ENCODE assay signal across 20 cellular contexts in genomic region chrX:40056420-40056819, GRCh38. TPM values are rescaled to one million over a fixed set of nuclear protein-coding genes. Genes with fewer than 3 reads are reported as not detected.
DNase-seq lines count a peak whose midpoint lies in the region; ATAC-seq, FAIRE-seq and TF ChIP-seq lines count a peak whose summit lies in the region.
"Had no signal": no experiment of that assay in that cellular context is flagged by ENCODE, and none has a peak within 500 bp of the region (broad histone marks: within the 10 kb centered on the region; RNA-seq: fewer than 3 reads in every experiment).

No MANE protein-coding gene starts in this region.

- intact Hi-C loops in HepG2 (cut with micrococcal nuclease; ENCODE audit: unreplicated experiment): no loop called here
- intact Hi-C loops in activated T-helper 1 cell treated with anti-CD3 and anti-CD28 coated beads, Interleukin-12 subunit alpha, Interleukin-12 subunit beta, Interleukin-2, Interleukin-4 antibody, amounts not matched to agents 30 ng/mL and 10 ng/mL and 1 ng/mL, durations not matched to agents 14 hours and 24 hours and 36 hours (cut with micrococcal nuclease): no loop called here

- H3K9ac ChIP-seq in HepG2 (ENCODE audit: insufficient read depth, low read depth, low read length): no peak overlapping the region

- TF ChIP-seq CTCF in GM12865 (IDR thresholded peaks at IDR 0.05; ENCODE audit: insufficient read depth, low read depth, low read length, missing control alignments) (no peak), HepG2 (CRISPR knock-in tag; IDR thresholded peaks at IDR 0.05) (no peak)

- POLR2A ChIA-PET in HepG2 (lab: Yijun Ruan, JAX): no interaction called here

- H3K27me3 Mint-ChIP-seq in activated T-helper 1 cell treated with anti-CD3 and anti-CD28 coated beads, Interleukin-12 subunit alpha, Interleukin-12 subunit beta, Interleukin-2, Interleukin-4 antibody, amounts not matched to agents 30 ng/mL and 10 ng/mL and 1 ng/mL, durations not matched to agents 14 hours and 24 hours and 36 hours (ENCODE audit: insufficient read depth): no peaks in the 10 kb centered on the region

- BruUV-seq in HepG2 (replicated peaks; lab: Mats Ljungman, UMichigan): no TSS peak

- H3K79me2 ChIP-seq in HepG2 (ENCODE audit: insufficient read depth, low read length): no peaks in the 10 kb centered on the region

- H2AFZ ChIP-seq in HepG2 (ENCODE audit: low read length): no peak overlapping the region

- no peak for TF ChIP-seq EP300 in HepG2 (IDR thresholded peaks at IDR 0.05; ENCODE audit: low read depth in 2 of 2, low read length in 2 of 2)
- TF ChIP-seq EP300 in HepG2 (CRISPR knock-in tag; IDR thresholded peaks at IDR 0.05; ENCODE audit: borderline replicate concordance): no peak

- in situ Hi-C loops in HepG2 (cut with HindIII; ENCODE audit: extremely low pct_ligation_motif_present, low pct_unique_long_range_greater_than_20kb): no loop called here

- TF ChIP-seq RAD21 in HepG2 (CRISPR knock-in tag; IDR thresholded peaks at IDR 0.05): no peak

- no peak overlapping the region for H3K4me3 ChIP-seq in GM12865 (ENCODE audit: low read depth, low read length)
- H3K4me3 ChIP-seq in MG63: no peak overlapping the region
- H3K4me3 ChIP-seq in HepG2 (replicated peaks in 1 of 3; ENCODE audit: insufficient read depth in 1 of 3, low read depth in 2 of 3, low read length in 3 of 3): no peak overlapping the region
- H3K4me3 ChIP-seq: A549, SK-N-MC had no signal

- peaks cover 6% of the 10 kb centered on the region for H3K9me3 Mint-ChIP-seq in activated T-helper 1 cell treated with anti-CD3 and anti-CD28 coated beads, Interleukin-12 subunit alpha, Interleukin-12 subunit beta, Interleukin-2, Interleukin-4 antibody, amounts not matched to agents 30 ng/mL and 10 ng/mL and 1 ng/mL, durations not matched to agents 14 hours and 24 hours and 36 hours

- H3K27me3 ChIP-seq in MG63 (no peaks in the 10 kb centered on the region), HepG2 (ENCODE audit: control insufficient read depth in 1 of 2, insufficient read depth in 2 of 2, low read length in 2 of 2) (no peaks in the 10 kb centered on the region)

- no peak overlapping the region for H3K27ac ChIP-seq in HepG2 (ENCODE audit: extremely low read length, insufficient read depth, low read length)
- H3K27ac ChIP-seq: A549, SK-N-MC had no signal

- DNase-seq in A172 (ENCODE audit: low spot score) (peak; percentile 34), GM12865 (ENCODE audit: low read depth) (peak; percentile 46), MG63 (peak; percentile 6), HepG2 (ENCODE audit: low spot score) (no peak), NCI-H146 (lab: John Stamatoyannopoulos, UW) (no peak), RPMI8226 (no peak)
- no peak for DNase-seq in activated T-helper 1 cell treated with anti-CD3 and anti-CD28 coated beads, Interleukin-12 subunit alpha, Interleukin-12 subunit beta, Interleukin-2, Interleukin-4 antibody, amounts not matched to agents 30 ng/mL and 10 ng/mL and 1 ng/mL, durations not matched to agents 14 hours and 24 hours and 36 hours (ENCODE audit: low spot score)
- no peak for DNase-seq in activated CD4-positive, alpha-beta T cell treated with anti-CD3 and anti-CD28 coated beads for 4 hours
- DNase-seq: DMS53; H7; IMR-90; Kasumi-1; NCI-H345; NCI-H526 treated with DMSO at 0.1 percent for 48 hours; NK-92 treated with Interleukin-12 subunit alpha and Interleukin-12 subunit beta, amount 100 ng/mL, for 24 hours; OCI-M1 had no signal

- H3K36me3 ChIP-seq in MG63 (peaks cover 40% of the 10 kb centered on the region), HepG2 (replicated peaks in 1 of 2; ENCODE audit: control insufficient read depth in 1 of 2, insufficient read depth in 2 of 2, low read length in 2 of 2) (peaks cover 10 to 75% of the 10 kb centered on the region in 2 experiments)

- H3K9me3 ChIP-seq in MG63: no peaks in the 10 kb centered on the region
- no peaks in the 10 kb centered on the region; the same call in 1 of the 2 replicates for H3K9me3 ChIP-seq in HepG2 (ENCODE audit: low read length)

- WGBS in HepG2 (ENCODE audit: low lambda C conversion rate): 82% methylated on average over 1 of the region's 4 CpGs

- H3K4me1 Mint-ChIP-seq in activated T-helper 1 cell treated with anti-CD3 and anti-CD28 coated beads, Interleukin-12 subunit alpha, Interleukin-12 subunit beta, Interleukin-2, Interleukin-4 antibody, amounts not matched to agents 30 ng/mL and 10 ng/mL and 1 ng/mL, durations not matched to agents 14 hours and 24 hours and 36 hours (ENCODE audit: low read depth): peaks cover 13% of the 10 kb centered on the region
- H3K4me1 Mint-ChIP-seq: CD14-positive monocyte had no signal

- H3K36me3 Mint-ChIP-seq in activated T-helper 1 cell treated with anti-CD3 and anti-CD28 coated beads, Interleukin-12 subunit alpha, Interleukin-12 subunit beta, Interleukin-2, Interleukin-4 antibody, amounts not matched to agents 30 ng/mL and 10 ng/mL and 1 ng/mL, durations not matched to agents 14 hours and 24 hours and 36 hours (ENCODE audit: low read depth): peaks cover 59% of the 10 kb centered on the region

- H3K4me3 Mint-ChIP-seq in activated T-helper 1 cell treated with anti-CD3 and anti-CD28 coated beads, Interleukin-12 subunit alpha, Interleukin-12 subunit beta, Interleukin-2, Interleukin-4 antibody, amounts not matched to agents 30 ng/mL and 10 ng/mL and 1 ng/mL, durations not matched to agents 14 hours and 24 hours and 36 hours: no peak overlapping the region
- H3K4me3 Mint-ChIP-seq: CD14-positive monocyte had no signal

- H4K20me1 ChIP-seq in HepG2 (ENCODE audit: insufficient read depth, low read length): no peaks in the 10 kb centered on the region

- no peak for FAIRE-seq in HepG2 (lab: Jason Lieb, UNC)
- FAIRE-seq: A549, G401.6 had no signal

- H3K4me2 ChIP-seq in HepG2 (ENCODE audit: low read depth, low read length): no peak overlapping the region
- H3K4me2 ChIP-seq: A549 had no signal

- CTCF ChIA-PET in HepG2 (lab: Yijun Ruan, JAX; ENCODE audit: low intra/inter-chr PET ratio, low total read pairs): no interaction called here

- no peak for TF ChIP-seq POLR2A in HepG2 (IDR thresholded peaks at IDR 0.05; ENCODE audit: insufficient read depth in 1 of 2, low read depth in 2 of 2, low read length in 2 of 2)

- no peak overlapping the region for H3K27ac Mint-ChIP-seq in activated T-helper 1 cell treated with anti-CD3 and anti-CD28 coated beads, Interleukin-12 subunit alpha, Interleukin-12 subunit beta, Interleukin-2, Interleukin-4 antibody, amounts not matched to agents 30 ng/mL and 10 ng/mL and 1 ng/mL, durations not matched to agents 14 hours and 24 hours and 36 hours
- H3K27ac Mint-ChIP-seq: CD14-positive monocyte had no signal

- no peak for ATAC-seq in HepG2
- ATAC-seq: A549 had no signal

- no peaks in the 10 kb centered on the region for H3K4me1 ChIP-seq in HepG2 (ENCODE audit: insufficient read depth, low read length)
- H3K4me1 ChIP-seq: A549 had no signal

TF ChIP-seq in HepG2, 621 proteins besides CTCF, POLR2A, EP300 and RAD21:
- TF ChIP-seq CEBPG (CRISPR knock-in tag; IDR thresholded peaks at IDR 0.05): no peak
- TF ChIP-seq RARA (CRISPR knock-in tag; IDR thresholded peaks at IDR 0.05): peak; percentile 38; the same call in 1 of the 2 replicates
- no peak for TF ChIP-seq KLF12 (CRISPR knock-in tag; IDR thresholded peaks at IDR 0.05; ENCODE audit: borderline replicate concordance)
- TF ChIP-seq, protein P1, sequence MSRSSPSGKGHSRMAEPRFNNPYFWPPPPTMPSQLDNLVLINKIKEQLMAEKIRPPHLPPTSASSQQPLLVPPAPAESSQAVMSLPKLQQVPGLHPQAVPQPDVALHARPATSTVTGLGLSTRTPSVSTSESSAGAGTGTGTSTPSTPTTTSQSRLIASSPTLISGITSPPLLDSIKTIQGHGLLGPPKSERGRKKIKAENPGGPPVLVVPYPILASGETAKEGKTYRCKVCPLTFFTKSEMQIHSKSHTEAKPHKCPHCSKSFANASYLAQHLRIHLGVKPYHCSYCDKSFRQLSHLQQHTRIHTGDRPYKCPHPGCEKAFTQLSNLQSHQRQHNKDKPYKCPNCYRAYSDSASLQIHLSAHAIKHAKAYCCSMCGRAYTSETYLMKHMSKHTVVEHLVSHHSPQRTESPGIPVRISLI (CRISPR knock-in tag; IDR thresholded peaks at IDR 0.05; ENCODE audit: borderline replicate concordance): no peak
- TF ChIP-seq ZNF766 (CRISPR knock-in tag; IDR thresholded peaks at IDR 0.05; ENCODE audit: borderline replicate concordance): no peak
- TF ChIP-seq FOSL2 (CRISPR knock-in tag; IDR thresholded peaks at IDR 0.05): peak; percentile 31; the same call in 1 of the 2 replicates

RNA-seq across cellular contexts. Expression of gene BCOR, which starts 41.3 kb away (rescaled TPM):
- total RNA-seq in A172 (2014; rRNA removed; shearing (Covaris generic)): 10.9 and 20.5 TPM in 2 replicates
- 13.4 and 15.0 TPM in 2 replicates for total RNA-seq in MG63 (2014; rRNA removed; shearing (Covaris generic); ENCODE audit: low replicate concordance)
- total RNA-seq in HepG2 (2016; rRNA removed; fragmentation: Illumina TruSeq; extraction: Trizol): 15.2 and 18.6 TPM in 2 replicates
- total RNA-seq in HepG2 (2016; cell fraction: cytosol; rRNA removed; fragmentation: Illumina TruSeq; extraction: Trizol; ENCODE audit: low read depth): 3.2 and 4.8 TPM in 2 replicates
- 13.9 and 15.9 TPM in 2 replicates for total RNA-seq in HepG2 (2016; cell fraction: insoluble cytoplasmic fraction; rRNA removed; fragmentation: Illumina TruSeq; extraction: Trizol)
- 7.4 and 7.6 TPM in 2 replicates for total RNA-seq in HepG2 (2016; cell fraction: membrane; rRNA removed; fragmentation: Illumina TruSeq; extraction: Trizol)
- total RNA-seq in HepG2 (2016; cell fraction: nucleus; rRNA removed; fragmentation: Illumina TruSeq; extraction: Trizol): 18.8 and 25.8 TPM in 2 replicates
- polyA plus RNA-seq in HepG2 (2011; rRNA removed): 14.3 and 15.2 TPM in 2 replicates
- polyA plus RNA-seq in HepG2 (2011; cell fraction: cytosol; rRNA removed): 11.5 and 13.8 TPM in 2 replicates
- 30.4 and 30.6 TPM in 2 replicates for polyA plus RNA-seq in HepG2 (2011; cell fraction: nucleus; rRNA removed)
- polyA plus RNA-seq in HepG2 (2012): 27.3 and 29.3 TPM in 2 replicates
- 1.2 and 1.3 TPM in 2 replicates for polyA plus RNA-seq in HepG2 (2016; cell fraction: cytosol; fragmentation: Illumina TruSeq; extraction: Trizol; ENCODE audit: low read depth)
- polyA plus RNA-seq in HepG2 (2016; cell fraction: insoluble cytoplasmic fraction; fragmentation: Illumina TruSeq; extraction: Trizol; ENCODE audit: low read depth): 17.4 and 18.4 TPM in 2 replicates
- polyA plus RNA-seq in HepG2 (2016; cell fraction: membrane; fragmentation: Illumina TruSeq; extraction: Trizol; ENCODE audit: low read depth): 1.3 and 1.9 TPM in 2 replicates
- polyA plus RNA-seq in HepG2 (2016; cell fraction: nucleus; fragmentation: Illumina TruSeq; extraction: Trizol; ENCODE audit: insufficient read depth, low read depth): 27.4 and 28.9 TPM in 2 replicates
- polyA minus RNA-seq in HepG2 (2011; rRNA and poly(A)+ RNA removed; ENCODE audit: low replicate concordance): 18.3 and 32.5 TPM in 2 replicates
- polyA minus RNA-seq in HepG2 (2011; cell fraction: cytosol; rRNA and poly(A)+ RNA removed): 40.3 and 40.4 TPM in 2 replicates
- polyA minus RNA-seq in HepG2 (2011; cell fraction: nucleus; rRNA and poly(A)+ RNA removed): 31.8 TPM in 2 replicates
- total RNA-seq in activated T-helper 1 cell treated with anti-CD3 and anti-CD28 coated beads, Interleukin-12 subunit alpha, Interleukin-12 subunit beta, Interleukin-2, Interleukin-4 antibody, amounts not matched to agents 30 ng/mL and 10 ng/mL and 1 ng/mL, durations not matched to agents 14 hours and 24 hours and 36 hours: 65.2 and 72.0 TPM in 2 replicates

Comparison
In these comparisons a context has a peak if more than half of its experiments do, and no peak if none do; other contexts are left out.
1. DNase-seq: peak in A172 (single experiment), GM12865 (single experiment) and MG63 (single experiment); none in HepG2 (single experiment), NCI-H146 (single experiment), RPMI8226 (single experiment), activated T-helper 1 cell treated with anti-CD3 and anti-CD28 coated beads, Interleukin-12 subunit alpha, Interleukin-12 subunit beta, Interleukin-2, Interleukin-4 antibody, amounts not matched to agents 30 ng/mL and 10 ng/mL and 1 ng/mL, durations not matched to agents 14 hours and 24 hours and 36 hours (single experiment) and activated CD4-positive, alpha-beta T cell treated with anti-CD3 and anti-CD28 coated beads for 4 hours (0 of 2).